8 cellular contexts compared by ENCODE assay signal in genomic region chr6:32666420-32667300, GRCh38. TPM values are rescaled to one million over a fixed set of nuclear protein-coding genes. Genes with fewer than 3 reads are reported as not detected.
A peak's percentile ranks its signal among the peaks of the same experiment; 100 is the strongest.
DNase-seq lines count a peak whose midpoint lies in the region; ATAC-seq, FAIRE-seq and TF ChIP-seq lines count a peak whose summit lies in the region.

HLA-DQB1 (minus strand) TSS chr6:32666657; CDS start chr6:32666607, 50 bp downstream.

- peak within 1 kb of the TSS; percentile 75 for H3K4me3 Mint-ChIP-seq in activated CD8-positive, alpha-beta T cell treated with anti-CD3 and anti-CD28 coated beads, Interleukin-2, amount 10 ng/mL, durations not matched to agents 7 days and 5 days
- H3K4me3 Mint-ChIP-seq in nephron: peak within 1 kb of the TSS; percentile 72 to 77 (median 76)

- peaks cover 2 to 4% of the 10 kb centered on the region in 2 donors for H3K4me1 ChIP-seq in esophagus (ENCODE audit: control insufficient read depth in 2 of 2, insufficient read depth in 2 of 2, low read length in 1 of 2)
- no peaks in the 10 kb centered on the region for H3K4me1 ChIP-seq in vagina

- H3K27me3 ChIP-seq in esophagus (ENCODE audit: control insufficient read depth in 1 of 2, insufficient read depth in 2 of 2, low read length in 2 of 2) (no peaks in the 10 kb centered on the region), vagina (no peaks in the 10 kb centered on the region)

- no peak for TF ChIP-seq CTCF in nephron (IDR thresholded peaks at IDR 0.05; ENCODE audit: unreplicated experiment in 3 of 3)
- TF ChIP-seq CTCF in vagina (IDR thresholded peaks at IDR 0.05): no peak

- H3K9me3 ChIP-seq in esophagus (ENCODE audit: control insufficient read depth in 2 of 2, insufficient read depth in 1 of 2, low read depth in 1 of 2, low read length in 1 of 2): peaks cover 0 to 3% of the 10 kb centered on the region in 2 donors
- H3K9me3 ChIP-seq in vagina: no peaks in the 10 kb centered on the region

- peak within 1 kb of the TSS; percentile 47 for H3K27ac Mint-ChIP-seq in activated CD8-positive, alpha-beta T cell treated with anti-CD3 and anti-CD28 coated beads, Interleukin-2, amount 10 ng/mL, durations not matched to agents 7 days and 5 days
- H3K27ac Mint-ChIP-seq in nephron: peak within 1 kb of the TSS in 1 of 3 experiments; percentile 22

- H3K27ac ChIP-seq in esophagus (ENCODE audit: low read depth in 2 of 2, low read length in 1 of 2) (peak within 1 kb of the TSS; percentile 59 to 87), vagina (no peak within 1 kb of the TSS)

- FAIRE-seq in GM12891 (lab: Jason Lieb, UNC): peak; percentile 93

- POLR2A ChIA-PET in activated CD8-positive, alpha-beta T cell treated with anti-CD3 and anti-CD28 coated beads, Interleukin-2, amount 10 ng/mL, durations not matched to agents 7 days and 5 days (lab: Charles Lee): no interaction called here

- H3K4me1 Mint-ChIP-seq in activated CD8-positive, alpha-beta T cell treated with anti-CD3 and anti-CD28 coated beads, Interleukin-2, amount 10 ng/mL, durations not matched to agents 7 days and 5 days (ENCODE audit: low read depth): peaks cover 35% of the 10 kb centered on the region
- peaks cover 17% of the 10 kb centered on the region for H3K4me1 Mint-ChIP-seq in nephron

- H3K4me3 ChIP-seq in esophagus (ENCODE audit: low read depth in 1 of 2, low read length in 2 of 2): peak within 1 kb of the TSS; percentile 44 to 63
- H3K4me3 ChIP-seq in vagina: no peak within 1 kb of the TSS

- 11 to 13% methylated on average over 16 of the region's 16 CpGs for WGBS in esophagus, 2 donors

- peaks cover 3% of the 10 kb centered on the region for H3K9me3 Mint-ChIP-seq in activated CD8-positive, alpha-beta T cell treated with anti-CD3 and anti-CD28 coated beads, Interleukin-2, amount 10 ng/mL, durations not matched to agents 7 days and 5 days (ENCODE audit: insufficient read depth)
- peaks cover 3% of the 10 kb centered on the region for H3K9me3 Mint-ChIP-seq in nephron

- peaks cover 37% of the 10 kb centered on the region for H3K27me3 Mint-ChIP-seq in activated CD8-positive, alpha-beta T cell treated with anti-CD3 and anti-CD28 coated beads, Interleukin-2, amount 10 ng/mL, durations not matched to agents 7 days and 5 days (ENCODE audit: low read depth)
- peaks cover 76% of the 10 kb centered on the region for H3K27me3 Mint-ChIP-seq in nephron (ENCODE audit: low read depth)

- DNase-seq in GM12891 (ENCODE audit: insufficient read length, low spot score) (peak; percentile 34), LoVo (ENCODE audit: low spot score) (peak; percentile 51), vagina (ENCODE audit: extremely low spot score in 2 of 2) (no peak), HuH-7 (ENCODE audit: low spot score) (no peak)
- DNase-seq in activated CD8-positive, alpha-beta T cell treated with anti-CD3 and anti-CD28 coated beads, Interleukin-2, amount 10 ng/mL, durations not matched to agents 7 days and 5 days: peak; percentile 74

- peak; percentile 98 for TF ChIP-seq POLR2A in GM12891 (IDR thresholded peaks at IDR 0.05; ENCODE audit: low read depth, low read length)
- TF ChIP-seq POLR2A in vagina (IDR thresholded peaks at IDR 0.05): no peak

- intact Hi-C loops in vagina (cut with DNase I): no loop called here

- H3K36me3 ChIP-seq in esophagus (ENCODE audit: control insufficient read depth in 2 of 2, insufficient read depth in 2 of 2, low read length in 1 of 2): peaks cover 0 to 1% of the 10 kb centered on the region in 2 donors
- H3K36me3 ChIP-seq in vagina: no peaks in the 10 kb centered on the region

- ATAC-seq in GM21717 (IDR thresholded peaks at IDR 0.05; ENCODE audit: unreplicated experiment): peak; percentile 49
- peak; percentile 86 for ATAC-seq in activated CD8-positive, alpha-beta T cell treated with anti-CD3 and anti-CD28 coated beads, Interleukin-2, amount 10 ng/mL, durations not matched to agents 7 days and 5 days

- H3K36me3 Mint-ChIP-seq in activated CD8-positive, alpha-beta T cell treated with anti-CD3 and anti-CD28 coated beads, Interleukin-2, amount 10 ng/mL, durations not matched to agents 7 days and 5 days (ENCODE audit: low read depth): peaks cover 19% of the 10 kb centered on the region
- no peaks in the 10 kb centered on the region for H3K36me3 Mint-ChIP-seq in nephron (ENCODE audit: low read depth)

- CTCF ChIA-PET in activated CD8-positive, alpha-beta T cell treated with anti-CD3 and anti-CD28 coated beads, Interleukin-2, amount 10 ng/mL, durations not matched to agents 7 days and 5 days (lab: Charles Lee): interaction anchor here (0.6 to 1.8 kb wide), 6 partner anchors 12 to 119 kb away, joined by 3 to 14 read pairs (median 4); no protein-coding TSS in a partner anchor

TF ChIP-seq in GM12891, 5 proteins besides CTCF, POLR2A, EP300 and RAD21:
- TF ChIP-seq POLR2AphosphoS5 (IDR thresholded peaks at IDR 0.05; ENCODE audit: low read depth, low read length) (peak; percentile 98), POU2F2 (IDR thresholded peaks at IDR 0.05; ENCODE audit: low read depth, low read length) (peak; percentile 79; the same call in 1 of the 2 replicates), PAX5 (IDR thresholded peaks at IDR 0.05; ENCODE audit: insufficient read depth, low read length, severe bottlenecking) (no peak), SPI1 (IDR thresholded peaks at IDR 0.05; ENCODE audit: low read depth, low read length) (no peak), TAF1 (IDR thresholded peaks at IDR 0.05; ENCODE audit: low read depth, low read length) (peak; percentile 83)

RNA-seq across cellular contexts. Expression of gene HLA-DQB1, which starts in this region (rescaled TPM):
- polyA plus RNA-seq in GM12891 (2012; ENCODE audit: low read depth, missing spikeins): 616 TPM
- 10 to 100 TPM; 13.4 to 15.1 TPM for total RNA-seq in activated CD8-positive, alpha-beta T cell treated with anti-CD3 and anti-CD28 coated beads, Interleukin-2, amount 10 ng/mL, durations not matched to agents 7 days and 5 days
- polyA plus RNA-seq in esophagus: 10 to 100 TPM; 16.5 to 53.2 TPM
- total RNA-seq in vagina: 3.2 TPM

Comparison
In these comparisons a context has a peak if more than half of its experiments do, and no peak if none do; other contexts are left out.
1. DNase-seq: peak in GM12891 (single experiment), LoVo (single experiment) and activated CD8-positive, alpha-beta T cell treated with anti-CD3 and anti-CD28 coated beads, Interleukin-2, amount 10 ng/mL, durations not matched to agents 7 days and 5 days (single experiment); none in vagina (0 of 2) and HuH-7 (single experiment).
2. H3K4me3 ChIP-seq: peak in esophagus (2 of 2); none in vagina (0 of 2).